In the genomic region with DNA sequence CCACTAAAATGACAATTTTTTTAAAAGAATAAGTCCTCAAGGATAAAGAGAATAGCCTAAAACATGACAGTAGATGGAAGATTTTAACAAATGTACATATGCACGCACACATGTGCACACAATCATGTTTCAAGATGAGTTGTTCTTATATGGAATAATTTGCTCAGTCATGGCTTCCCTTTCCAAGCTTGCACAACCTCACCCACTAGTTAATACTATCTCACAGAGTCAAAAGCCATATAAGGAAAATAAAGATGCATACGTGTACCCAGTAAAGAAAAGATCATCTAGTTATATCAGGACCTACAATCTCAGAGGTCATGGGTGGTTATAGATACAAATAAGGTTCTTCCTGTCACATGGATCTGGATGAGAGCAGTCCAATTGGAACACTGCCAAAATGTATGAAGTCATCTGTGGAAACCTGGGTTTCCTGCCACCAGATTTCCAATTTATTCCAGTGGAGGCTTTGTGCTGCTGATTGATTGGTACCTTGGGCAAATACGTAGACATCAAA, we compare ENCODE assay signal across 10 cellular contexts. TPM values are rescaled to one million over a fixed set of nuclear protein-coding genes. Genes with fewer than 3 reads are reported as not detected.
DNase-seq lines count a peak whose midpoint lies in the region; ATAC-seq and TF ChIP-seq lines count a peak whose summit lies in the region.
"Had no signal": no experiment of that assay in that cellular context is flagged by ENCODE, and none has a peak within 500 bp of the region (broad histone marks: within the 10 kb centered on the region; RNA-seq: fewer than 3 reads in every experiment).

No MANE protein-coding gene starts in this region.

- H3K36me3 Mint-ChIP-seq in CD8-positive, alpha-beta T cell, result no peaks in the 10 kb centered on the region
- no peaks in the 10 kb centered on the region for H3K36me3 Mint-ChIP-seq in activated naive CD8-positive, alpha-beta T cell treated with anti-CD3 and anti-CD28 coated beads, Interleukin-2, amount 50 U/mL, for 24 hours (ENCODE audit: low read depth)

- DNase-seq in BE2C (peak; percentile 37), LNCaP clone FGC (ENCODE audit: low read depth) (peak; percentile 99), OCI-M1 (lab: John Stamatoyannopoulos, UW) (peak; percentile 88), fibroblast of the aortic adventitia (ENCODE audit: low read depth) (peak; percentile 46)
- no peak for DNase-seq in stimulated activated CD4-positive, alpha-beta T cell treated with anti-CD3 and anti-CD28 coated beads, Interleukin-15, amount 100 ng/mL, for 24 hours
- DNase-seq in CD8-positive, alpha-beta T cell, result no peak
- no peak for DNase-seq in activated naive CD8-positive, alpha-beta T cell treated with anti-CD3 and anti-CD28 coated beads, Interleukin-2, amount 50 U/mL, for 24 hours
- DNase-seq: effector memory CD4-positive, alpha-beta T cell; upper lobe of left lung had no signal

- no peak overlapping the region for H3K4me3 ChIP-seq in BE2C (ENCODE audit: low read depth, low read length)
- H3K4me3 ChIP-seq in LNCaP clone FGC (ENCODE audit: low read depth, low read length), result no peak overlapping the region
- H3K4me3 ChIP-seq in fibroblast of the aortic adventitia (ENCODE audit: low read depth, low read length), result no peak overlapping the region
- no peak overlapping the region for H3K4me3 ChIP-seq in CD8-positive, alpha-beta T cell (ENCODE audit: low read depth, low read length)
- H3K4me3 ChIP-seq: upper lobe of left lung had no signal

- no peaks in the 10 kb centered on the region for H3K9me3 Mint-ChIP-seq in CD8-positive, alpha-beta T cell
- H3K9me3 Mint-ChIP-seq in activated naive CD8-positive, alpha-beta T cell treated with anti-CD3 and anti-CD28 coated beads, Interleukin-2, amount 50 U/mL, for 24 hours, result peaks cover 4% of the 10 kb centered on the region

- H3K9me3 ChIP-seq in BE2C, result no peaks in the 10 kb centered on the region
- H3K9me3 ChIP-seq in CD8-positive, alpha-beta T cell (ENCODE audit: low read length), result no peaks in the 10 kb centered on the region
- H3K9me3 ChIP-seq: upper lobe of left lung had no signal

- POLR2A ChIA-PET in CD8-positive, alpha-beta T cell (lab: Charles Lee), result no interaction called here

- H3K36me3 ChIP-seq in BE2C, result peaks cover 7% of the 10 kb centered on the region
- H3K36me3 ChIP-seq in CD8-positive, alpha-beta T cell (ENCODE audit: insufficient read depth, low read length), result no peaks in the 10 kb centered on the region
- H3K36me3 ChIP-seq: upper lobe of left lung had no signal

- intact Hi-C loops in CD8-positive, alpha-beta T cell (cut with DNase I, micrococcal nuclease), result no loop called here

- H3K27ac ChIP-seq in CD8-positive, alpha-beta T cell (ENCODE audit: low read depth, low read length), result no peak overlapping the region
- H3K27ac ChIP-seq: upper lobe of left lung had no signal

- CTCF ChIA-PET in CD8-positive, alpha-beta T cell (lab: Charles Lee), result interaction anchor here (1.0 kb wide), 1 partner anchor 22 kb away, joined by 3 read pairs; no protein-coding TSS in a partner anchor

- H3K27ac Mint-ChIP-seq in CD8-positive, alpha-beta T cell, result no peak overlapping the region
- no peak overlapping the region for H3K27ac Mint-ChIP-seq in activated naive CD8-positive, alpha-beta T cell treated with anti-CD3 and anti-CD28 coated beads, Interleukin-2, amount 50 U/mL, for 24 hours

- TF ChIP-seq CTCF in BE2C (IDR thresholded peaks at IDR 0.05; ENCODE audit: low read depth, low read length), result no peak
- TF ChIP-seq CTCF in LNCaP clone FGC (IDR thresholded peaks at IDR 0.05; ENCODE audit: control insufficient read depth, extremely low read depth, insufficient read depth), result no peak
- TF ChIP-seq CTCF in fibroblast of the aortic adventitia (IDR thresholded peaks at IDR 0.05; ENCODE audit: insufficient read depth, low read length), result no peak
- no peak for TF ChIP-seq CTCF in CD8-positive, alpha-beta T cell (IDR thresholded peaks at IDR 0.05)

- no peaks in the 10 kb centered on the region for H3K4me1 Mint-ChIP-seq in CD8-positive, alpha-beta T cell (ENCODE audit: low read depth)
- H3K4me1 Mint-ChIP-seq in activated naive CD8-positive, alpha-beta T cell treated with anti-CD3 and anti-CD28 coated beads, Interleukin-2, amount 50 U/mL, for 24 hours, result peaks cover 6% of the 10 kb centered on the region

- no peak for ATAC-seq in HG03196 (IDR thresholded peaks at IDR 0.05; ENCODE audit: unreplicated experiment)
- no peak for ATAC-seq in CD8-positive, alpha-beta T cell
- no peak for ATAC-seq in activated naive CD8-positive, alpha-beta T cell treated with anti-CD3 and anti-CD28 coated beads, Interleukin-2, amount 50 U/mL, for 24 hours

- no peaks in the 10 kb centered on the region for H3K27me3 Mint-ChIP-seq in CD8-positive, alpha-beta T cell (ENCODE audit: low read depth)
- no peaks in the 10 kb centered on the region for H3K27me3 Mint-ChIP-seq in activated naive CD8-positive, alpha-beta T cell treated with anti-CD3 and anti-CD28 coated beads, Interleukin-2, amount 50 U/mL, for 24 hours

- no peak overlapping the region for H3K4me3 Mint-ChIP-seq in CD8-positive, alpha-beta T cell
- H3K4me3 Mint-ChIP-seq in activated naive CD8-positive, alpha-beta T cell treated with anti-CD3 and anti-CD28 coated beads, Interleukin-2, amount 50 U/mL, for 24 hours, result no peak overlapping the region

- H3K4me1 ChIP-seq in BE2C, result peaks cover 15% of the 10 kb centered on the region
- no peaks in the 10 kb centered on the region for H3K4me1 ChIP-seq in CD8-positive, alpha-beta T cell (ENCODE audit: insufficient read depth, low read length)

- H3K27me3 ChIP-seq in BE2C, result no peaks in the 10 kb centered on the region
- no peaks in the 10 kb centered on the region for H3K27me3 ChIP-seq in CD8-positive, alpha-beta T cell (ENCODE audit: insufficient read depth, low read length)
- H3K27me3 ChIP-seq: upper lobe of left lung had no signal

RNA-seq across cellular contexts. Expression of a gene that starts 56.1 kb away (rescaled TPM):
- 4.6 TPM for polyA plus RNA-seq in BE2C (2012; ENCODE audit: insufficient read depth, insufficient read length, low read depth)
- total RNA-seq in fibroblast of the aortic adventitia (ENCODE audit: low replicate concordance), result 23.5 and 49.3 TPM in 2 replicates
- total RNA-seq in CD8-positive, alpha-beta T cell, result 1 to 10 TPM; 3.9 to 4.3 TPM

Comparison
In these comparisons a context has a peak if more than half of its experiments do, and no peak if none do; other contexts are left out.
1. DNase-seq: peak in BE2C (single experiment), LNCaP clone FGC (single experiment), OCI-M1 (single experiment) and fibroblast of the aortic adventitia (single experiment); none in stimulated activated CD4-positive, alpha-beta T cell treated with anti-CD3 and anti-CD28 coated beads, Interleukin-15, amount 100 ng/mL, for 24 hours (single experiment), CD8-positive, alpha-beta T cell (0 of 7) and activated naive CD8-positive, alpha-beta T cell treated with anti-CD3 and anti-CD28 coated beads, Interleukin-2, amount 50 U/mL, for 24 hours (single experiment).